ENCODE assay signal across 25 cellular contexts in the genomic region with DNA sequence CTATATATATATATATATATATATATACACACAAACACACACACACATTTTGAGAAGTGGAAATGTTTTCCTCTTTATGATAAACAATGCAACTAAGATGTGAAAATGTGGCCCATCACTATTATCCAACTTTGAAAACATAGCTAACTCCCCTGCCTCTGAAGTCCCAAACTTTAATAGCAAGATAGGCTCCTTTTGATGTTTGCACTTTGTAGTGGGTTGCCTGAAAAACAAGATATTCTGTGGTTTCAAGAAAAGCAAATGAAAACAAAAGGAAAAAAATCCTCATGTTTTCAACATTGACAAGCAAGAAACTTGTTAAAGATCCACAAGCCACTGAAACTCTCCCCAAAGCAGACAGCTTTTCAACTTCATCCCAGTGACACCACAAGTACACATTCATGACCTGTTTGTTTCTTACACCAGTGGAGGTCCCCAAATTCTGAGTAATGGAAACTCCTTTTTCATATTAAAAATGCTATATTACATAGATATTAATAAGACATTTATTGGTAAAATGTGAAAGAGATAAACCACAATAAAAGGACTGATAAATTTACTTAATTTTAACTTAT.
DNase-seq lines count a peak whose midpoint lies in the region; ATAC-seq and TF ChIP-seq lines count a peak whose summit lies in the region.
"Had no signal": no experiment of that assay in that cellular context is flagged by ENCODE, and none has a peak within 500 bp of the region (broad histone marks: within the 10 kb centered on the region; RNA-seq: fewer than 3 reads in every experiment).

No MANE protein-coding gene starts in this region.

- no peaks in the 10 kb centered on the region for H3K27me3 Mint-ChIP-seq in activated naive CD8-positive, alpha-beta T cell
- no peaks in the 10 kb centered on the region for H3K27me3 Mint-ChIP-seq in activated naive CD8-positive, alpha-beta T cell treated with anti-CD3 and anti-CD28 coated beads for 36 hours
- no peaks in the 10 kb centered on the region for H3K27me3 Mint-ChIP-seq in activated CD8-positive, alpha-beta T cell treated with anti-CD3 and anti-CD28 coated beads for 36 hours
- no peaks in the 10 kb centered on the region for H3K27me3 Mint-ChIP-seq in stimulated activated naive CD8-positive, alpha-beta T cell treated with anti-CD3 and anti-CD28 coated beads, Interleukin-15, amount 100 ng/mL, for 72 hours

- POLR2A ChIA-PET in activated CD8-positive, alpha-beta T cell treated with anti-CD3 and anti-CD28 coated beads for 36 hours (lab: Charles Lee), result interaction anchor here (0.7 to 1.5 kb wide), 4 partner anchors 9 to 59 kb away, joined by 3 to 5 read pairs (median 3); no protein-coding TSS in a partner anchor

- H3K4me1 Mint-ChIP-seq in activated naive CD8-positive, alpha-beta T cell (ENCODE audit: low read depth), result peaks cover 34% of the 10 kb centered on the region
- peaks cover 30% of the 10 kb centered on the region for H3K4me1 Mint-ChIP-seq in activated naive CD8-positive, alpha-beta T cell treated with anti-CD3 and anti-CD28 coated beads for 36 hours
- H3K4me1 Mint-ChIP-seq in activated CD8-positive, alpha-beta T cell treated with anti-CD3 and anti-CD28 coated beads for 36 hours (ENCODE audit: low read depth), result peaks cover 33% of the 10 kb centered on the region
- peaks cover 37% of the 10 kb centered on the region for H3K4me1 Mint-ChIP-seq in stimulated activated naive CD8-positive, alpha-beta T cell treated with anti-CD3 and anti-CD28 coated beads, Interleukin-15, amount 100 ng/mL, for 72 hours
- H3K4me1 Mint-ChIP-seq: H9 had no signal

- no peak for DNase-seq in activated naive CD8-positive, alpha-beta T cell treated with anti-CD3 and anti-CD28 coated beads for 36 hours
- no peak for DNase-seq in activated CD8-positive, alpha-beta T cell treated with anti-CD3 and anti-CD28 coated beads for 36 hours
- no peak for DNase-seq in stimulated activated naive CD8-positive, alpha-beta T cell treated with anti-CD3 and anti-CD28 coated beads, Interleukin-15, amount 100 ng/mL, for 72 hours
- DNase-seq in tibial nerve (ENCODE audit: low spot score in 2 of 2) (no peak), COLO829 (ENCODE audit: low spot score) (no peak)
- DNase-seq: activated CD4-positive, alpha-beta T cell treated with anti-CD3 and anti-CD28 coated beads, Interleukin-2, amount 50 U/mL, for 1 hour; activated effector memory CD4-positive, alpha-beta T cell treated with Interleukin-2 at 50 U/mL for 16 hours; amygdala; Calu3; DMS79 treated with DMSO at 0.1 percent for 48 hours; glutamatergic neuron; H9; islet precursor cell; left ventricle myocardium inferior; NCI-H1436 treated with DMSO at 0.1 percent for 48 hours; NCI-H446 treated with DMSO at 0.1 percent for 48 hours; sigmoid colon had no signal

- no peak for TF ChIP-seq CTCF in activated CD8-positive, alpha-beta T cell treated with anti-CD3 and anti-CD28 coated beads for 36 hours (IDR thresholded peaks at IDR 0.05)
- TF ChIP-seq CTCF in tibial nerve (IDR thresholded peaks at IDR 0.05), result no peak

- intact Hi-C loops in activated CD8-positive, alpha-beta T cell treated with anti-CD3 and anti-CD28 coated beads for 36 hours (cut with micrococcal nuclease), result no loop called here

- no peaks in the 10 kb centered on the region for H3K4me1 ChIP-seq in tibial nerve
- H3K4me1 ChIP-seq: left ventricle myocardium inferior, prostate gland, sigmoid colon, vagina had no signal

- H3K27me3 ChIP-seq in tibial nerve, result no peaks in the 10 kb centered on the region
- H3K27me3 ChIP-seq: BLaER1 treated with 17β-estradiol and CSF1 and Interleukin-3, amounts not matched to agents 10 nM and 100 nM; sigmoid colon; vagina had no signal

- H3K36me3 ChIP-seq in tibial nerve, result no peaks in the 10 kb centered on the region
- H3K36me3 ChIP-seq: left ventricle myocardium inferior, prostate gland, sigmoid colon, vagina had no signal

- no peaks in the 10 kb centered on the region for H3K9me3 ChIP-seq in tibial nerve
- H3K9me3 ChIP-seq: left ventricle myocardium inferior, prostate gland, sigmoid colon, vagina had no signal

- ATAC-seq in GM21381 (IDR thresholded peaks at IDR 0.05; ENCODE audit: unreplicated experiment), result peak; percentile 39
- peak; percentile 70 for ATAC-seq in activated CD8-positive, alpha-beta T cell treated with anti-CD3 and anti-CD28 coated beads for 36 hours
- peak; percentile 84 for ATAC-seq in stimulated activated naive CD8-positive, alpha-beta T cell treated with anti-CD3 and anti-CD28 coated beads, Interleukin-15, amount 100 ng/mL, for 72 hours
- no peak for ATAC-seq in HG02642 (IDR thresholded peaks at IDR 0.05; ENCODE audit: poor library complexity, unreplicated experiment)
- ATAC-seq: K562 had no signal

- H3K4me3 ChIP-seq in tibial nerve, result no peak overlapping the region
- H3K4me3 ChIP-seq: BLaER1 treated with 17β-estradiol and CSF1 and Interleukin-3, amounts not matched to agents 10 nM and 100 nM; K562; left ventricle myocardium inferior; prostate gland; sigmoid colon; vagina had no signal

- H3K27ac Mint-ChIP-seq in activated naive CD8-positive, alpha-beta T cell, result no peak overlapping the region
- H3K27ac Mint-ChIP-seq in activated naive CD8-positive, alpha-beta T cell treated with anti-CD3 and anti-CD28 coated beads for 36 hours, result no peak overlapping the region
- H3K27ac Mint-ChIP-seq in activated CD8-positive, alpha-beta T cell treated with anti-CD3 and anti-CD28 coated beads for 36 hours, result peak overlapping the region; percentile 46
- H3K27ac Mint-ChIP-seq in stimulated activated naive CD8-positive, alpha-beta T cell treated with anti-CD3 and anti-CD28 coated beads, Interleukin-15, amount 100 ng/mL, for 72 hours, result peak overlapping the region in 1 of 2 donors; percentile 31
- H3K27ac Mint-ChIP-seq: H9 had no signal

- H3K4me3 Mint-ChIP-seq in activated naive CD8-positive, alpha-beta T cell, result peak overlapping the region; percentile 30
- no peak overlapping the region for H3K4me3 Mint-ChIP-seq in activated naive CD8-positive, alpha-beta T cell treated with anti-CD3 and anti-CD28 coated beads for 36 hours
- H3K4me3 Mint-ChIP-seq in activated CD8-positive, alpha-beta T cell treated with anti-CD3 and anti-CD28 coated beads for 36 hours, result no peak overlapping the region
- peak overlapping the region; percentile 42 to 58 for H3K4me3 Mint-ChIP-seq in stimulated activated naive CD8-positive, alpha-beta T cell treated with anti-CD3 and anti-CD28 coated beads, Interleukin-15, amount 100 ng/mL, for 72 hours
- H3K4me3 Mint-ChIP-seq: H9 had no signal

- TF ChIP-seq EP300 in tibial nerve (IDR thresholded peaks at IDR 0.05), result no peak

- TF ChIP-seq POLR2A in tibial nerve (IDR thresholded peaks at IDR 0.05), result no peak

- H3K36me3 Mint-ChIP-seq in activated naive CD8-positive, alpha-beta T cell, result peaks cover 3% of the 10 kb centered on the region
- H3K36me3 Mint-ChIP-seq in activated naive CD8-positive, alpha-beta T cell treated with anti-CD3 and anti-CD28 coated beads for 36 hours, result peaks cover 4% of the 10 kb centered on the region
- no peaks in the 10 kb centered on the region for H3K36me3 Mint-ChIP-seq in activated CD8-positive, alpha-beta T cell treated with anti-CD3 and anti-CD28 coated beads for 36 hours (ENCODE audit: low read depth)

- CTCF ChIA-PET in activated CD8-positive, alpha-beta T cell treated with anti-CD3 and anti-CD28 coated beads for 36 hours (lab: Charles Lee), result interaction anchor here (0.6 to 4.3 kb wide), 10 partner anchors 9 to 590 kb away, joined by 3 to 23 read pairs (median 4); no protein-coding TSS in a partner anchor

- H3K27ac ChIP-seq in tibial nerve, result no peak overlapping the region
- H3K27ac ChIP-seq: BLaER1 treated with 17β-estradiol and CSF1 and Interleukin-3, amounts not matched to agents 10 nM and 100 nM; left ventricle myocardium inferior; prostate gland; RWPE1; sigmoid colon; vagina had no signal

- no peaks in the 10 kb centered on the region for H3K9me3 Mint-ChIP-seq in activated naive CD8-positive, alpha-beta T cell (ENCODE audit: low read depth)
- H3K9me3 Mint-ChIP-seq in activated naive CD8-positive, alpha-beta T cell treated with anti-CD3 and anti-CD28 coated beads for 36 hours, result peaks cover 9% of the 10 kb centered on the region
- peaks cover 6% of the 10 kb centered on the region for H3K9me3 Mint-ChIP-seq in activated CD8-positive, alpha-beta T cell treated with anti-CD3 and anti-CD28 coated beads for 36 hours
- H3K9me3 Mint-ChIP-seq in stimulated activated naive CD8-positive, alpha-beta T cell treated with anti-CD3 and anti-CD28 coated beads, Interleukin-15, amount 100 ng/mL, for 72 hours, result no peaks in the 10 kb centered on the region

Comparison
In these comparisons a context has a peak if more than half of its experiments do, and no peak if none do; other contexts are left out.
1. H3K4me3 Mint-ChIP-seq: peak in activated naive CD8-positive, alpha-beta T cell (single experiment) and stimulated activated naive CD8-positive, alpha-beta T cell treated with anti-CD3 and anti-CD28 coated beads, Interleukin-15, amount 100 ng/mL, for 72 hours (2 of 2); none in activated naive CD8-positive, alpha-beta T cell treated with anti-CD3 and anti-CD28 coated beads for 36 hours (single experiment) and activated CD8-positive, alpha-beta T cell treated with anti-CD3 and anti-CD28 coated beads for 36 hours (single experiment).